8 cellular contexts compared by ENCODE assay signal in the genomic region with DNA sequence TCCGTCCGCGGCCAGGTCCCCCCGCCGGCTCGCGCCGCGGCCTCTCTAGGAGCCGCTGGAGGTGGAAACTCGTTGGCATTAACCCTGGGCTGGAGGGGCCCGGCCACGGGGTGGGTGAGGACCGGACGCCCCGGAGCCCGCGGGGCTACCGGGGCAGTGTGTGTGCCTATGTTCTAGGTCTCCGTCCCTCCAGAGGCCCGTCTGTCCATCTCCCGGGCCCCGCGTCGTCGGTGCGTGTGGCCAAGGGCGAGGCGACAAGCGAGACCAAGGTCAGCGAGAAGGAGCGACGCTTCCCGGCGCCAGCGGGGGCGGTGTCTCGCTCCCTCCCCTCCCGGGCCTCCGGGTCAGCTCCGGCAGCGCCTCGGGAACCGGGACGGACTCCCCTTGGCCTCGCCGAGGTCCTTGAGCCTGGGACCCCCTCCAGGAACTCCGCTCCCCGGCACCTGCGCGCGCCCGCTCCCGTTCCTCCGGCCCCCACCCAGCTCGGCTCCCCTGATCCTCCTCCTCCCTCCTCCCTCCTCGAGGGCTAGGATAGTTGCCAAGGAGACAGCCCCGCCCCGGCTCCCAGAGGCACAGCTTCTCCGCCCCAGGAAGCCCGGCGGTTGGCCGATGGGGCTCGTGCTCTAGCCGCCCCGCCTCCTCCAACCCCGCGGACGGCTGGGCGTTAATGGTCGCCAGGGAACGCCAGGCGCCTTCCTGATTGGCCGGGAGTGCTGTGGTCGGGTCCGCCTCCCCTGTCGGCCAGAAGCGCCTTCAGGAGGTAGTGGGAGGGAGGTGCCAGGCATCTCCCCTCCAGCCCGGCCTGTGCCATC. TPM values are rescaled to one million over a fixed set of nuclear protein-coding genes. Genes with fewer than 3 reads are reported as not detected.
DNase-seq lines count a peak whose midpoint lies in the region; ATAC-seq, FAIRE-seq and TF ChIP-seq lines count a peak whose summit lies in the region.

No MANE protein-coding gene starts in this region.

- in situ Hi-C loops in mammary epithelial cell (cut with MboI; ENCODE audit: low sequenced_read_pairs in 2 of 2), result no loop called here

- peaks cover 24% of the 10 kb centered on the region for H3K36me3 ChIP-seq in WERI-Rb-1
- no peaks in the 10 kb centered on the region for H3K36me3 ChIP-seq in mammary epithelial cell (ENCODE audit: insufficient read depth, low read length)
- peaks cover 0 to 3% of the 10 kb centered on the region in 2 donors for H3K36me3 ChIP-seq in small intestine (ENCODE audit: control insufficient read depth in 2 of 2, insufficient read depth in 2 of 2, low read length in 2 of 2)

- H3K4me1 ChIP-seq in mammary epithelial cell (ENCODE audit: insufficient read depth, low read length), result peaks cover 18% of the 10 kb centered on the region
- H3K4me1 ChIP-seq in small intestine (ENCODE audit: control insufficient read depth in 2 of 2, insufficient read depth in 1 of 2, low read depth in 1 of 2, low read length in 1 of 2), result peaks cover 4 to 5% of the 10 kb centered on the region in 2 donors

- peak overlapping the region; percentile 97 for H3K4me2 ChIP-seq in mammary epithelial cell (ENCODE audit: insufficient read depth, low read depth, low read length)

- H3K79me2 ChIP-seq in mammary epithelial cell (ENCODE audit: insufficient read depth, low read length), result peaks cover 4% of the 10 kb centered on the region

- peak overlapping the region; percentile 91 for H3K9ac ChIP-seq in mammary epithelial cell (ENCODE audit: insufficient read depth, low read length)

- no peak for FAIRE-seq in small intestine (lab: Jason Lieb, UNC)

- DNase-seq in AG08396 (ENCODE audit: low spot score) (peak; percentile 99), NCI-H2196 treated with DMSO at 0.1 percent for 48 hours (lab: John Stamatoyannopoulos, UW; ENCODE audit: unreplicated experiment) (peak; percentile 98), WERI-Rb-1 (peak; percentile 99), mammary epithelial cell (peak; percentile 98), iPS-NIHi7 (ENCODE audit: extremely low spot score) (peak; percentile 98), small intestine (peak; percentile 99)

- intact Hi-C loops in mammary epithelial cell (cut with micrococcal nuclease), result loop anchor here (1.0 to 2.0 kb wide), 8 partner anchors 8 to 97 kb away; a partner anchor contains a TSS

- CTCF ChIA-PET in mammary epithelial cell (lab: Charles Lee; ENCODE audit: low non-redundant PET), result interaction anchor here (1.1 kb wide), 1 partner anchor 71 kb away, joined by 8 read pairs; no protein-coding TSS in a partner anchor

- peak overlapping the region; percentile 96 for H2AFZ ChIP-seq in mammary epithelial cell (ENCODE audit: low read depth, low read length)

- no peaks in the 10 kb centered on the region for H3K27me3 ChIP-seq in WERI-Rb-1 (ENCODE audit: insufficient read depth, low read depth, severe bottlenecking)
- H3K27me3 ChIP-seq in mammary epithelial cell (ENCODE audit: insufficient read depth, low read length), result no peaks in the 10 kb centered on the region
- H3K27me3 ChIP-seq in small intestine (ENCODE audit: control insufficient read depth in 2 of 2, insufficient read depth in 2 of 2, low read length in 2 of 2), result no peaks in the 10 kb centered on the region

- no TSS peak for BruUV-seq in mammary epithelial cell (replicated peaks; lab: Mats Ljungman, UMichigan)

- ATAC-seq in GM18873 (IDR thresholded peaks at IDR 0.05; ENCODE audit: low FRiP score, unreplicated experiment), result peak; percentile 69
- ATAC-seq in HG03135 (IDR thresholded peaks at IDR 0.05; ENCODE audit: unreplicated experiment), result peak; percentile 76

- H3K27ac ChIP-seq in WERI-Rb-1 (peak overlapping the region; percentile 98), mammary epithelial cell (ENCODE audit: insufficient read depth, low read depth, low read length) (peak overlapping the region; percentile 88), small intestine (ENCODE audit: low read depth in 1 of 2, low read length in 1 of 2) (peak overlapping the region; percentile 95 to 98)

- TF ChIP-seq CTCF in WERI-Rb-1 (IDR thresholded peaks at IDR 0.05; ENCODE audit: low read depth, low read length), result peak; percentile 48
- TF ChIP-seq CTCF in mammary epithelial cell (conservative IDR thresholded peaks at IDR 0.05 in 1 of 2, IDR thresholded peaks at IDR 0.05 in 1 of 2; ENCODE audit: extremely low read depth in 1 of 2, insufficient read depth in 1 of 2, low read depth in 1 of 2, low read length in 2 of 2), result peak in 1 of 2 donors; percentile 42

- peak overlapping the region; percentile 88 for H3K4me3 ChIP-seq in WERI-Rb-1 (ENCODE audit: low read depth, low read length)
- H3K4me3 ChIP-seq in mammary epithelial cell (replicated peaks in 1 of 3; ENCODE audit: insufficient read depth in 1 of 3, low read depth in 2 of 3, low read length in 3 of 3), result peak overlapping the region; percentile 65 to 96 (median 90)
- peak overlapping the region; percentile 76 to 87 for H3K4me3 ChIP-seq in small intestine (ENCODE audit: low read depth in 1 of 2, low read length in 2 of 2)

- dilution Hi-C loops in mammary epithelial cell (cut with HindIII; ENCODE audit: low sequenced_read_pairs), result no loop called here

- no peaks in the 10 kb centered on the region for H3K9me3 ChIP-seq in WERI-Rb-1 (ENCODE audit: severe bottlenecking)
- no peaks in the 10 kb centered on the region for H3K9me3 ChIP-seq in mammary epithelial cell (replicated peaks; ENCODE audit: insufficient read depth, low read length)
- no peaks in the 10 kb centered on the region for H3K9me3 ChIP-seq in small intestine (ENCODE audit: control insufficient read depth, low read depth)

- WGBS in mammary epithelial cell (ENCODE audit: low coverage, missing lambda C conversion rate), result 0% methylated on average over 5 of the region's 79 CpGs
- WGBS in small intestine, 3 donors, result 0% methylated on average over 53 to 79 of the region's 79 CpGs

- no peaks in the 10 kb centered on the region for H4K20me1 ChIP-seq in mammary epithelial cell (ENCODE audit: insufficient read depth, low read length)

RNA-seq across cellular contexts. Expression of a gene that starts 0.7 kb away (rescaled TPM):
- total RNA-seq in mammary epithelial cell, result 10 to 100 TPM; 30.5 to 40.7 TPM
- polyA plus RNA-seq in mammary epithelial cell (18.5 TPM), small intestine (10 to 100 TPM; 42.7 to 71.6 (median 48.9) TPM)
- 13.4 TPM for polyA minus RNA-seq in mammary epithelial cell

RNA-seq across cellular contexts. Expression of a gene that starts 7.6 kb away (rescaled TPM):
- total RNA-seq in mammary epithelial cell, result 10 to 100 TPM in 1 of 2 donors, 1 to 10 TPM in 1; 6.7 to 11.0 TPM
- polyA plus RNA-seq in mammary epithelial cell (4.8 TPM), small intestine (1 to 10 TPM; 7.6 to 9.8 (median 7.8) TPM)
- polyA minus RNA-seq in mammary epithelial cell, result 6.8 TPM

RNA-seq across cellular contexts. Expression of a gene that starts 31.1 kb away (rescaled TPM):
- total RNA-seq in mammary epithelial cell, result 1 to 10 TPM; 5.5 to 6.6 TPM
- 2.8 TPM for polyA plus RNA-seq in mammary epithelial cell
- not detected for polyA minus RNA-seq in mammary epithelial cell
- 1 to 10 TPM; 5.4 to 6.3 (median 6.0) TPM for polyA plus RNA-seq in small intestine

RNA-seq across cellular contexts. Expression of a gene that starts 44.5 kb away (rescaled TPM):
- 10 to 100 TPM in 1 of 2 donors, 1 to 10 TPM in 1; 6.2 to 10.6 TPM for total RNA-seq in mammary epithelial cell
- polyA plus RNA-seq in mammary epithelial cell (3.4 TPM), small intestine (10 to 100 TPM; 16.3 to 46.7 (median 32.4) TPM)
- polyA minus RNA-seq in mammary epithelial cell, result 9.4 TPM

RNA-seq across cellular contexts. Expression of a gene that starts 54.5 kb away (rescaled TPM):
- total RNA-seq in mammary epithelial cell, result not detected
- polyA plus RNA-seq in mammary epithelial cell, result not detected
- not detected for polyA minus RNA-seq in mammary epithelial cell
- polyA plus RNA-seq in small intestine, result 1 to 10 TPM; 1.1 to 2.8 (median 2.4) TPM

Comparison
In these comparisons a context has a peak if more than half of its experiments do, and no peak if none do; other contexts are left out.
1. Peak in every context shown above with its lines: DNase-seq, ATAC-seq, H3K4me3 ChIP-seq and H3K27ac ChIP-seq.